Comparison of ENCODE assay signal across 10 cellular contexts in the genomic region with DNA sequence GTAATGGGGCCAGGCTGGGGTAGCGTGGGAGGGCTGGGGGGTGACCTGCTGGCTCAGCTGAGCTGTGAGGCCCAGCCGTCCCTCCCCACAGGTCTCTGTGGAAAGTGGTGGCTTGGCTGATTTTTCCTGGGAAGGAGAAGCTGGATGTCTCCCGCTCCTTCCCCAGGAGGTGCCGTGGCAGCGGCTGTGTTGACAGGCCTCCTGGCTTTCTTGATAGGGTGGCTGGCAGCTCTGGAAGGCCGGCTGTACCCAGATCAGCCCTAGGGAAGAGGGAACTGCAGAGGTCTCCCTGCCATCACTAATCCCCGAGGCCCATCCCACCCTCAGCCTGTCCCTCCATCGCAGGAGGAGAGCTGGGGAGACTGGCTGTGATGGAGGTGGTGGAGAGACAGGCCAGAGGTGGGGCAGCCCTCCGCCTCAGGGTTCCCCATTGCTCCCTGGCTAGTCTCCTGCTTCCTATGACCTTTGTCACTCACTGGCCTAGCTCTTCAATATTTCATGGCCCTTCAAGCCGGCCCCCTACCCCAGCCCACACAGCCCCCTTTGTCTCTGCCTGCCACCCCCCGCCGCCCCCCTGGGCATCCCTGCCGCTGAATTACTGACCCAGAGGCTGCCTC. TPM values are rescaled to one million over a fixed set of nuclear protein-coding genes. Genes with fewer than 3 reads are reported as not detected.
DNase-seq lines count a peak whose midpoint lies in the region; ATAC-seq, FAIRE-seq and TF ChIP-seq lines count a peak whose summit lies in the region.
"Had no signal": no experiment of that assay in that cellular context is flagged by ENCODE, and none has a peak within 500 bp of the region (broad histone marks: within the 10 kb centered on the region; RNA-seq: fewer than 3 reads in every experiment).

No MANE protein-coding gene starts in this region.

- no peak for TF ChIP-seq CTCF in A549 (IDR thresholded peaks at IDR 0.05)
- TF ChIP-seq CTCF in Panc1 (IDR thresholded peaks at IDR 0.05), result no peak
- TF ChIP-seq CTCF in gastroesophageal sphincter (IDR thresholded peaks at IDR 0.05), result no peak
- TF ChIP-seq CTCF in osteocyte (IDR thresholded peaks at IDR 0.05), result no peak
- TF ChIP-seq CTCF in CD8-positive, alpha-beta T cell (IDR thresholded peaks at IDR 0.05), result no peak

- BruUV-seq in Panc1 (replicated peaks; lab: Mats Ljungman, UMichigan), result no TSS peak

- in situ Hi-C loops in Panc1 (cut with HindIII; ENCODE audit: low pct_unique_long_range_greater_than_20kb, low sequenced_read_pairs), result no loop called here

- H3K27ac ChIP-seq in A549 (peak overlapping the region; percentile 78 to 98), Panc1 (ENCODE audit: low read length) (peak overlapping the region; percentile 82), gastroesophageal sphincter (peak overlapping the region; percentile 70 to 94 (median 92))
- H3K27ac ChIP-seq in CD8-positive, alpha-beta T cell (ENCODE audit: low read depth, low read length), result no peak overlapping the region

- H3K27ac Mint-ChIP-seq in osteocyte (ENCODE audit: unreplicated experiment), result peak overlapping the region; percentile 95
- H3K27ac Mint-ChIP-seq in CD8-positive, alpha-beta T cell, result no peak overlapping the region
- H3K27ac Mint-ChIP-seq: activated naive CD8-positive, alpha-beta T cell treated with anti-CD3 and anti-CD28 coated beads, Interleukin-2, amount 50 U/mL, for 24 hours had no signal

- no peak overlapping the region for H3K4me3 ChIP-seq in A549
- peak overlapping the region in 1 of 2 experiments; percentile 23; a peak in 2 of 4 replicates for H3K4me3 ChIP-seq in Panc1 (ENCODE audit: low read depth in 2 of 2, low read length in 2 of 2)
- H3K4me3 ChIP-seq in gastroesophageal sphincter, result peak overlapping the region in 1 of 2 donors; percentile 18
- H3K4me3 ChIP-seq in CD8-positive, alpha-beta T cell (ENCODE audit: low read depth, low read length), result no peak overlapping the region

- H3K9me3 ChIP-seq in A549 (no peaks in the 10 kb centered on the region), Panc1 (ENCODE audit: control insufficient read depth, insufficient read depth, low read depth, low read length) (no peaks in the 10 kb centered on the region), gastroesophageal sphincter (no peaks in the 10 kb centered on the region)
- H3K9me3 ChIP-seq in CD8-positive, alpha-beta T cell (ENCODE audit: low read length), result no peaks in the 10 kb centered on the region

- H3K4me1 ChIP-seq in A549 (peaks cover 100% of the 10 kb centered on the region), Panc1 (ENCODE audit: control insufficient read depth, insufficient read depth, low read length) (peaks cover 76% of the 10 kb centered on the region), gastroesophageal sphincter (peaks cover 6 to 100% (median 94%) of the 10 kb centered on the region in 3 donors)
- H3K4me1 ChIP-seq in CD8-positive, alpha-beta T cell (ENCODE audit: insufficient read depth, low read length), result peaks cover 47% of the 10 kb centered on the region

- peak in 1 of 2 experiments; percentile 10; a peak in 3 of 6 replicates for ATAC-seq in A549
- peak; percentile 1; the same call in 1 of the 2 replicates for ATAC-seq in Panc1
- no peak for ATAC-seq in gastroesophageal sphincter
- no peak for ATAC-seq in CD8-positive, alpha-beta T cell
- ATAC-seq in GM21447 (IDR thresholded peaks at IDR 0.05; ENCODE audit: unreplicated experiment), result no peak
- ATAC-seq: activated naive CD8-positive, alpha-beta T cell treated with anti-CD3 and anti-CD28 coated beads, Interleukin-2, amount 50 U/mL, for 24 hours had no signal

- CTCF ChIA-PET in A549 (lab: Yijun Ruan, JAX), result interaction anchor here (0.7 to 17.1 kb wide), 10 partner anchors 10 to 110 kb away, joined by 3 to 195 read pairs (median 5); no protein-coding TSS in a partner anchor
- CTCF ChIA-PET in Panc1 (lab: Charles Lee), result interaction anchor here (0.8 to 1.0 kb wide), 2 partner anchors 12 to 21 kb away, joined by 3 read pairs; no protein-coding TSS in a partner anchor
- CTCF ChIA-PET in CD8-positive, alpha-beta T cell (lab: Charles Lee), result interaction anchor here (0.7 to 1.2 kb wide), 3 partner anchors 9 to 111 kb away, joined by 3 to 5 read pairs (median 4); no protein-coding TSS in a partner anchor

- H3K9me3 Mint-ChIP-seq in osteocyte (ENCODE audit: unreplicated experiment), result no peaks in the 10 kb centered on the region
- no peaks in the 10 kb centered on the region for H3K9me3 Mint-ChIP-seq in CD8-positive, alpha-beta T cell
- H3K9me3 Mint-ChIP-seq: activated naive CD8-positive, alpha-beta T cell treated with anti-CD3 and anti-CD28 coated beads, Interleukin-2, amount 50 U/mL, for 24 hours had no signal

- TF ChIP-seq EP300 in A549 (IDR thresholded peaks at IDR 0.05), result no peak
- no peak for TF ChIP-seq EP300 in gastroesophageal sphincter (IDR thresholded peaks at IDR 0.05)

- no peaks in the 10 kb centered on the region for H3K27me3 Mint-ChIP-seq in osteocyte (ENCODE audit: unreplicated experiment)
- H3K27me3 Mint-ChIP-seq in CD8-positive, alpha-beta T cell (ENCODE audit: low read depth), result peaks cover 24% of the 10 kb centered on the region

- peaks cover 4% of the 10 kb centered on the region for H3K36me3 Mint-ChIP-seq in osteocyte (ENCODE audit: unreplicated experiment)
- no peaks in the 10 kb centered on the region for H3K36me3 Mint-ChIP-seq in CD8-positive, alpha-beta T cell

- TF ChIP-seq RAD21 in A549 (conservative IDR thresholded peaks at IDR 0.05 in 1 of 2, IDR thresholded peaks at IDR 0.05 in 1 of 2), result no peak

- H3K27me3 ChIP-seq in Panc1 (ENCODE audit: control insufficient read depth, insufficient read depth, low read length), result no peaks in the 10 kb centered on the region
- H3K27me3 ChIP-seq in gastroesophageal sphincter, result peaks cover 4% of the 10 kb centered on the region
- peaks cover 18% of the 10 kb centered on the region for H3K27me3 ChIP-seq in CD8-positive, alpha-beta T cell (ENCODE audit: insufficient read depth, low read length)

- H3K36me3 ChIP-seq in Panc1 (ENCODE audit: control insufficient read depth, insufficient read depth, low read length) (no peaks in the 10 kb centered on the region), gastroesophageal sphincter (no peaks in the 10 kb centered on the region)
- H3K36me3 ChIP-seq in CD8-positive, alpha-beta T cell (ENCODE audit: insufficient read depth, low read length), result no peaks in the 10 kb centered on the region

- peaks cover 81% of the 10 kb centered on the region for H3K4me1 Mint-ChIP-seq in osteocyte (ENCODE audit: unreplicated experiment)
- peaks cover 54% of the 10 kb centered on the region for H3K4me1 Mint-ChIP-seq in CD8-positive, alpha-beta T cell (ENCODE audit: low read depth)

- intact Hi-C loops in Panc1 (cut with micrococcal nuclease; ENCODE audit: unreplicated experiment), result loop anchor here (5.0 kb wide), 1 partner anchor 37 kb away; no protein-coding TSS in a partner anchor
- intact Hi-C loops in CD8-positive, alpha-beta T cell (cut with DNase I, micrococcal nuclease), result no loop called here

- WGBS in A549 (ENCODE audit: missing lambda C conversion rate), result 68% methylated on average over 6 of the region's 13 CpGs
- WGBS in gastroesophageal sphincter (ENCODE audit: low coverage in 1 of 2), 2 donors, result 80% methylated on average over 1 of the region's 13 CpGs; no CpG with 5 or more reads in 1 of the 2 donors

- H3K4me3 Mint-ChIP-seq in osteocyte (ENCODE audit: unreplicated experiment), result peak overlapping the region; percentile 99
- no peak overlapping the region for H3K4me3 Mint-ChIP-seq in CD8-positive, alpha-beta T cell
- H3K4me3 Mint-ChIP-seq: activated naive CD8-positive, alpha-beta T cell treated with anti-CD3 and anti-CD28 coated beads, Interleukin-2, amount 50 U/mL, for 24 hours had no signal

- H3K4me2 ChIP-seq in A549, result peak overlapping the region; percentile 73

- TF ChIP-seq POLR2A in A549 (IDR thresholded peaks at IDR 0.05; ENCODE audit: low read length) (no peak), gastroesophageal sphincter (IDR thresholded peaks at IDR 0.05) (no peak)

- FAIRE-seq in A549 (lab: Jason Lieb, UNC), result no peak

- DNase-seq in A549 (ENCODE audit: low read depth in 1 of 2, low spot score in 1 of 2), result no peak
- DNase-seq in Panc1 (ENCODE audit: low read depth, low spot score), result no peak
- DNase-seq in osteocyte (ENCODE audit: extremely low spot score, unreplicated experiment), result no peak
- DNase-seq in CD8-positive, alpha-beta T cell, result no peak
- DNase-seq in SW 1271 (lab: John Stamatoyannopoulos, UW), result no peak
- DNase-seq in T-helper 2 cell, result no peak
- DNase-seq: activated naive CD8-positive, alpha-beta T cell treated with anti-CD3 and anti-CD28 coated beads, Interleukin-2, amount 50 U/mL, for 24 hours; stimulated activated CD4-positive, alpha-beta T cell treated with anti-CD3 and anti-CD28 coated beads, Interleukin-4, amount 100 ng/mL, for 24 hours had no signal

- POLR2A ChIA-PET in A549 (lab: Yijun Ruan, JAX) (no interaction called here), Panc1 (lab: Charles Lee) (interaction anchor here (0.5 to 0.9 kb wide), 4 partner anchors 19 to 318 kb away, joined by 3 to 17 read pairs (median 4); no protein-coding TSS in a partner anchor)
- POLR2A ChIA-PET in CD8-positive, alpha-beta T cell (lab: Charles Lee), result no interaction called here

TF ChIP-seq in A549, 52 proteins besides CTCF, POLR2A, EP300 and RAD21 (continues in another document):
- TF ChIP-seq PHF8 (IDR thresholded peaks at IDR 0.05; ENCODE audit: borderline replicate concordance, low read depth) (no peak), POLR2AphosphoS2 (conservative IDR thresholded peaks at IDR 0.05; ENCODE audit: low read length) (no peak), CHD4 (IDR thresholded peaks at IDR 0.05; ENCODE audit: borderline replicate concordance) (no peak), HDAC2 (IDR thresholded peaks at IDR 0.05) (no peak), E2F6 (IDR thresholded peaks at IDR 0.05; ENCODE audit: borderline replicate concordance, low read depth) (no peak), NPAS2 (CRISPR knock-in tag; IDR thresholded peaks at IDR 0.05; ENCODE audit: borderline replicate concordance) (no peak), RNF2 (IDR thresholded peaks at IDR 0.05; ENCODE audit: borderline replicate concordance, low read depth) (no peak)

RNA-seq across cellular contexts. Expression of gene CXXC5, which starts 6.8 kb away (rescaled TPM):
- polyA plus RNA-seq in A549 (2011; rRNA removed), result 16.7 and 18.1 TPM in 2 replicates
- 19.5 and 34.4 TPM in 2 replicates for polyA plus RNA-seq in A549 (2012; cell fraction: cytosol; rRNA removed)
- polyA plus RNA-seq in A549 (2012; cell fraction: nucleus; rRNA removed), result 24.3 and 27.2 TPM in 2 replicates
- polyA plus RNA-seq in A549 (2017; fragmentation: RNase III; extraction: RNeasy Plus Mini Kit Qiagen cat#74134 plus additional on column Dnase treatment), result 22.5 to 32.5 TPM (median 26.1 TPM) in 3 replicates
- 6.9 and 12.0 TPM in 2 replicates for polyA minus RNA-seq in A549 (2011; rRNA and poly(A)+ RNA removed)
- total RNA-seq in Panc1 (2021; ENCODE audit: unreplicated experiment), result 85.0 TPM
- polyA plus RNA-seq in Panc1 (2012; ENCODE audit: insufficient read length), result 151 TPM
- 10 to 100 TPM; 30.0 to 50.7 (median 35.1) TPM for total RNA-seq in gastroesophageal sphincter
- total RNA-seq in osteocyte, result 239 and 259 TPM in 2 replicates
- 1 to 10 TPM; 4.1 to 4.7 TPM for total RNA-seq in CD8-positive, alpha-beta T cell

Comparison
In these comparisons a context has a peak if more than half of its experiments do, and no peak if none do; other contexts are left out.
1. RNA of gene CXXC5, which starts 6.8 kb away (total RNA-seq): 239 to 259 TPM in osteocyte, 85.0 TPM in Panc1 (single experiment) and 30.0 to 50.7 TPM in gastroesophageal sphincter; 4.1 to 4.7 TPM in CD8-positive, alpha-beta T cell; every median in the first group is over 4 times any median in the second.